25 cellular contexts compared by ENCODE assay signal in genomic region chr3:136209921-136210320, GRCh38. TPM values are rescaled to one million over a fixed set of nuclear protein-coding genes. Genes with fewer than 3 reads are reported as not detected.
DNase-seq lines count a peak whose midpoint lies in the region; ATAC-seq, FAIRE-seq and TF ChIP-seq lines count a peak whose summit lies in the region.
"Had no signal": no experiment of that assay in that cellular context is flagged by ENCODE, and none has a peak within 500 bp of the region (broad histone marks: within the 10 kb centered on the region; RNA-seq: fewer than 3 reads in every experiment).

No MANE protein-coding gene starts in this region.

- no peaks in the 10 kb centered on the region for H3K36me3 ChIP-seq in Panc1 (ENCODE audit: control insufficient read depth, insufficient read depth, low read length)
- no peaks in the 10 kb centered on the region for H3K36me3 ChIP-seq in naive thymus-derived CD4-positive, alpha-beta T cell (ENCODE audit: control insufficient read depth in 2 of 3, insufficient read depth in 3 of 3, low read length in 3 of 3)
- H3K36me3 ChIP-seq: HAP-1, lower lobe of right lung, tibial artery had no signal

- H3K27ac Mint-ChIP-seq in naive thymus-derived CD4-positive, alpha-beta T cell = no peak overlapping the region

- peak; percentile 46; the same call in 1 of the 2 replicates for ATAC-seq in Panc1
- ATAC-seq in naive thymus-derived CD4-positive, alpha-beta T cell = no peak
- ATAC-seq: lower lobe of right lung had no signal

- H3K27ac ChIP-seq in Panc1 (ENCODE audit: low read length) = no peak overlapping the region
- no peak overlapping the region for H3K27ac ChIP-seq in naive thymus-derived CD4-positive, alpha-beta T cell (ENCODE audit: low read depth, low read length)
- H3K27ac ChIP-seq: lower lobe of right lung, tibial artery had no signal

- no TSS peak for BruUV-seq in Panc1 (replicated peaks; lab: Mats Ljungman, UMichigan)

- H3K27me3 Mint-ChIP-seq in naive thymus-derived CD4-positive, alpha-beta T cell = peaks cover 0 to 53% (median 11%) of the 10 kb centered on the region in 5 donors

- H3K36me3 Mint-ChIP-seq in naive thymus-derived CD4-positive, alpha-beta T cell = no peaks in the 10 kb centered on the region

- no peaks in the 10 kb centered on the region for H3K9me3 Mint-ChIP-seq in naive thymus-derived CD4-positive, alpha-beta T cell

- CTCF ChIA-PET in Panc1 (lab: Charles Lee) = no interaction called here
- CTCF ChIA-PET in naive thymus-derived CD4-positive, alpha-beta T cell (lab: Charles Lee) = interaction anchor here (1.0 kb wide), 1 partner anchor 11 kb away, joined by 5 read pairs; no protein-coding TSS in a partner anchor

- no peak overlapping the region for H3K4me3 Mint-ChIP-seq in naive thymus-derived CD4-positive, alpha-beta T cell

- no peaks in the 10 kb centered on the region; the same call in 1 of the 2 replicates for H3K27me3 ChIP-seq in Panc1 (ENCODE audit: control insufficient read depth, insufficient read depth, low read length)
- no peaks in the 10 kb centered on the region for H3K27me3 ChIP-seq in naive thymus-derived CD4-positive, alpha-beta T cell (ENCODE audit: control insufficient read depth in 2 of 2, insufficient read depth in 2 of 2, low read length in 2 of 2)

- DNase-seq in GM03348 (ENCODE audit: low spot score) (peak; percentile 55), Panc1 (ENCODE audit: low read depth, low spot score) (no peak), fibroblast of peridontal ligament (ENCODE audit: extremely low read depth) (peak; percentile 65), urothelium cell line (ENCODE audit: low spot score) (peak; percentile 41), NCI-H146 treated with DMSO at 0.1 percent for 48 hours (lab: John Stamatoyannopoulos, UW; ENCODE audit: unreplicated experiment) (no peak), globus pallidus (ENCODE audit: low spot score) (no peak)
- no peak for DNase-seq in naive thymus-derived CD4-positive, alpha-beta T cell
- DNase-seq: activated CD8-positive, alpha-beta memory T cell treated with anti-CD3 and anti-CD28 coated beads for 24 hours; activated naive CD4-positive, alpha-beta T cell treated with anti-CD3 and anti-CD28 coated beads, Interleukin-2, amount 50 U/mL, for 16 hours; activated T-cell treated with anti-CD3 and anti-CD28 coated beads, Interleukin-2, amount 50 U/mL, for 48 hours; anterior cingulate cortex; C1 segment of cervical spinal cord; foreskin melanocyte; hypothalamus; islet precursor cell; KBM-7; lower lobe of right lung; NCI-H1694 treated with DMSO at 0.1 percent for 48 hours; NCI-H69; stimulated activated CD4-positive, alpha-beta T cell treated with anti-CD3 and anti-CD28 coated beads, Interleukin-4, amount 100 ng/mL, for 1 hour; stimulated activated naive CD4-positive, alpha-beta T cell treated with Interleukin-2 at 50 U/mL for 16 hours; tibial artery had no signal

- no peak for TF ChIP-seq CTCF in Panc1 (IDR thresholded peaks at IDR 0.05)

- peaks cover 0 to 2% (median 0%) of the 10 kb centered on the region in 7 donors for H3K4me1 Mint-ChIP-seq in naive thymus-derived CD4-positive, alpha-beta T cell

- intact Hi-C loops in Panc1 (cut with micrococcal nuclease; ENCODE audit: unreplicated experiment) = no loop called here
- intact Hi-C loops in naive thymus-derived CD4-positive, alpha-beta T cell (cut with micrococcal nuclease) = no loop called here

- no peak for FAIRE-seq in urothelium cell line (lab: Jason Lieb, UNC)
- FAIRE-seq: G401.6, GM18507 had no signal

- in situ Hi-C loops in Panc1 (cut with HindIII; ENCODE audit: low pct_unique_long_range_greater_than_20kb, low sequenced_read_pairs) = loop anchor here (5.0 kb wide), 1 partner anchor 38 kb away; no protein-coding TSS in a partner anchor

- H3K4me1 ChIP-seq in Panc1 (ENCODE audit: control insufficient read depth, insufficient read depth, low read length) = no peaks in the 10 kb centered on the region
- no peaks in the 10 kb centered on the region for H3K4me1 ChIP-seq in naive thymus-derived CD4-positive, alpha-beta T cell (ENCODE audit: control insufficient read depth in 2 of 2, insufficient read depth in 2 of 2, low read length in 2 of 2)
- H3K4me1 ChIP-seq: lower lobe of right lung, tibial artery had no signal

- H3K4me3 ChIP-seq in Panc1 (ENCODE audit: low read depth in 2 of 2, low read length in 2 of 2) = no peak overlapping the region
- H3K4me3 ChIP-seq in naive thymus-derived CD4-positive, alpha-beta T cell (ENCODE audit: low read length) = no peak overlapping the region
- H3K4me3 ChIP-seq: HAP-1, lower lobe of right lung, tibial artery had no signal

- no peaks in the 10 kb centered on the region for H3K9me3 ChIP-seq in Panc1 (ENCODE audit: control insufficient read depth, insufficient read depth, low read depth, low read length)
- no peaks in the 10 kb centered on the region for H3K9me3 ChIP-seq in naive thymus-derived CD4-positive, alpha-beta T cell (ENCODE audit: control insufficient read depth in 2 of 3, low read length in 3 of 3)
- H3K9me3 ChIP-seq: HAP-1, lower lobe of right lung, tibial artery had no signal

- POLR2A ChIA-PET in Panc1 (lab: Charles Lee) = no interaction called here
- POLR2A ChIA-PET in naive thymus-derived CD4-positive, alpha-beta T cell (lab: Charles Lee) = interaction anchor here (1.2 kb wide), 1 partner anchor 15 kb away, joined by 3 read pairs; no protein-coding TSS in a partner anchor

RNA-seq across cellular contexts. Expression of gene MSL2, which starts 13.8 kb away (rescaled TPM):
- 35.6 TPM for total RNA-seq in Panc1 (2021; ENCODE audit: unreplicated experiment)
- polyA plus RNA-seq in Panc1 (2012; ENCODE audit: insufficient read length) = 23.7 TPM
- total RNA-seq in naive thymus-derived CD4-positive, alpha-beta T cell = 100 to 1,000 TPM in 3 of 5 experiments, 10 to 100 TPM in 2; 57.8 to 110 (median 107) TPM
- polyA plus RNA-seq in naive thymus-derived CD4-positive, alpha-beta T cell = 10 to 100 TPM; 40.9 to 42.8 TPM

RNA-seq across cellular contexts. Expression of gene PCCB, which starts 40.2 kb away (rescaled TPM):
- total RNA-seq in Panc1 (2021; ENCODE audit: unreplicated experiment) = 63.4 TPM
- 71.9 TPM for polyA plus RNA-seq in Panc1 (2012; ENCODE audit: insufficient read length)
- total RNA-seq in naive thymus-derived CD4-positive, alpha-beta T cell = 10 to 100 TPM; 13.6 to 22.6 (median 16.6) TPM
- 10 to 100 TPM; 27.2 to 30.9 TPM for polyA plus RNA-seq in naive thymus-derived CD4-positive, alpha-beta T cell

Comparison
In these comparisons a context has a peak if more than half of its experiments do, and no peak if none do; other contexts are left out.
1. DNase-seq: peak in GM03348 (single experiment), fibroblast of peridontal ligament (single experiment) and urothelium cell line (single experiment); none in Panc1 (single experiment), NCI-H146 treated with DMSO at 0.1 percent for 48 hours (single experiment), naive thymus-derived CD4-positive, alpha-beta T cell (0 of 9) and globus pallidus (single experiment).